8 cellular contexts compared by ENCODE assay signal in genomic region chr10:6201511-6201975, GRCh38. TPM values are rescaled to one million over a fixed set of nuclear protein-coding genes. Genes with fewer than 3 reads are reported as not detected.
DNase-seq lines count a peak whose midpoint lies in the region; ATAC-seq and TF ChIP-seq lines count a peak whose summit lies in the region.

No MANE protein-coding gene starts in this region.

- peaks cover 19% of the 10 kb centered on the region for H3K79me2 ChIP-seq in ACC112 (ENCODE audit: control insufficient read depth, insufficient read depth, low read length, unreplicated experiment)

- intact Hi-C loops in cardiac septum (cut with DNase I), result loop anchor here (5.0 kb wide), 2 partner anchors 89 to 114 kb away; partner anchors contain the start of gene RBM17
- intact Hi-C loops in posterior vena cava (cut with DNase I), result loop anchor here (5.0 to 10.0 kb wide), 3 partner anchors 39 to 203 kb away; no protein-coding TSS in a partner anchor
- intact Hi-C loops in upper lobe of right lung (cut with DNase I), result loop anchor here (5.0 to 10.0 kb wide), 2 partner anchors 57 to 201 kb away; no protein-coding TSS in a partner anchor

- H3K27me3 ChIP-seq in ACC112 (ENCODE audit: insufficient read depth, low read length) (no peaks in the 10 kb centered on the region), upper lobe of right lung (no peaks in the 10 kb centered on the region)

- CTCF ChIA-PET in RWPE1 (lab: Yijun Ruan, JAX), result interaction anchor here (1.1 to 4.9 kb wide), 4 partner anchors 18 to 379 kb away, joined by 3 to 106 read pairs (median 8); no protein-coding TSS in a partner anchor

- peak; percentile 40 for ATAC-seq in GM18870 (IDR thresholded peaks at IDR 0.05; ENCODE audit: unreplicated experiment)
- ATAC-seq in HG03175 (IDR thresholded peaks at IDR 0.05; ENCODE audit: unreplicated experiment), result peak; percentile 46
- peak; percentile 58 for ATAC-seq in upper lobe of right lung

- POLR2A ChIA-PET in RWPE1 (lab: Yijun Ruan, JAX; ENCODE audit: low non-redundant PET), result interaction anchor here (0.6 to 2.0 kb wide), 5 partner anchors 17 to 176 kb away, joined by 3 to 8 read pairs (median 5); partner anchors contain the start of gene IL2RA

- H3K4me3 ChIP-seq in ACC112 (ENCODE audit: low read depth, low read length) (peak overlapping the region; percentile 94), upper lobe of right lung (peak overlapping the region; percentile 88)

- H3K9me3 ChIP-seq in upper lobe of right lung, result no peaks in the 10 kb centered on the region

- TF ChIP-seq CTCF in RWPE1 (conservative IDR thresholded peaks at IDR 0.05; ENCODE audit: low read depth), result no peak
- no peak for TF ChIP-seq CTCF in upper lobe of right lung (IDR thresholded peaks at IDR 0.05)

- H3K36me3 ChIP-seq in ACC112 (ENCODE audit: insufficient read depth, low read length), result no peaks in the 10 kb centered on the region
- no peaks in the 10 kb centered on the region for H3K36me3 ChIP-seq in upper lobe of right lung

- no peak overlapping the region for H2AFZ ChIP-seq in ACC112 (ENCODE audit: low read length, unreplicated experiment)

- DNase-seq in RWPE1 (ENCODE audit: low spot score), result peak; percentile 34
- DNase-seq in activated naive CD4-positive, alpha-beta T cell treated with anti-CD3 and anti-CD28 coated beads, Interleukin-2, amount 50 U/mL, for 16 hours, result peak; percentile 83
- peak; percentile 85 for DNase-seq in cardiac septum (ENCODE audit: low spot score)
- DNase-seq in posterior vena cava (ENCODE audit: low spot score), result peak; percentile 92
- DNase-seq in upper lobe of right lung, result peak; percentile 87

- H3K27ac ChIP-seq in ACC112 (ENCODE audit: low read depth, low read length) (no peak overlapping the region), RWPE1 (peak overlapping the region; percentile 96; the same call in 1 of the 2 replicates), upper lobe of right lung (no peak overlapping the region)

- H3K4me1 ChIP-seq in ACC112 (ENCODE audit: control insufficient read depth, insufficient read depth, low read length, unreplicated experiment) (peaks cover 11% of the 10 kb centered on the region), upper lobe of right lung (peaks cover 25% of the 10 kb centered on the region)

RNA-seq across cellular contexts. Expression of gene PFKFB3, which starts 1.2 kb away (rescaled TPM):
- 13.8 TPM for total RNA-seq in cardiac septum
- 10 to 100 TPM; 33.2 to 43.1 TPM for total RNA-seq in posterior vena cava
- total RNA-seq in upper lobe of right lung, result 77.2 TPM

Comparison
In these comparisons a context has a peak if more than half of its experiments do, and no peak if none do; other contexts are left out.
1. DNase-seq: peak in every context shown above with its lines; median percentile 92 in posterior vena cava; 87 in upper lobe of right lung; 85 in cardiac septum; 83 in activated naive CD4-positive, alpha-beta T cell treated with anti-CD3 and anti-CD28 coated beads, Interleukin-2, amount 50 U/mL, for 16 hours; 34 in RWPE1.